ENCODE assay signal across 17 cellular contexts in the genomic region with DNA sequence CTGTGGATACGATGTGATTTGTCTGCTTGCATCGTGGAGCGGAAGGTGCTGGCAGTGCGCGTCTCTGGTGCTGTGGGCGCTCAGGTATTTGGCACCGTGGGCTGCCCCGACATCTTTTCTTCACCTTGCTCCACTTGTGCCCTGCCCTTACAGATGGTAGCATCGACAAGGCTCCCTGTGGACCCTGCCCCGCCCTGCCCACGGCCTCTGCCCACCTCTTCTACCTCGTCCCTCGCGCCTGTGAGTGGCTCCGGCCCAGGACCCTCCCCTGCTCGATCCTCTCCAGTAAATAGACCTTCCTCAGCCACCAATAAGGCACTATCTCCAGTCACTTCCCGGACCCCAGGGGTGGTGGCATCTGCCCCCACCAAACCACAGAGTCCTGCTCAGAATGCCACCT.
"Had no signal": no experiment of that assay in that cellular context is flagged by ENCODE, and none has a peak within 500 bp of the region (broad histone marks: within the 10 kb centered on the region; RNA-seq: fewer than 3 reads in every experiment).

No MANE protein-coding gene starts in this region.

- H3K27me3 ChIP-seq: foreskin keratinocyte, heart left ventricle, thyroid gland, uterus had no signal

- FAIRE-seq: colon, endothelial cell of umbilical vein, TTC549 had no signal

- H3K27ac ChIP-seq: foreskin keratinocyte, thyroid gland, uterus had no signal

- H3K4me3 ChIP-seq: thyroid gland, uterus had no signal

- H3K36me3 ChIP-seq: uterus had no signal

- H3K4me3 Mint-ChIP-seq: activated T-cell treated with anti-CD3 and anti-CD28 coated beads, Interleukin-2, amount 50 U/mL, for 72 hours; natural killer cell had no signal

- H3K9me3 ChIP-seq: heart left ventricle, thyroid gland, uterus had no signal

- H3K27ac Mint-ChIP-seq: activated T-cell treated with anti-CD3 and anti-CD28 coated beads, Interleukin-2, amount 50 U/mL, for 72 hours; natural killer cell had no signal

- DNase-seq: activated CD4-positive, CD25-positive, alpha-beta regulatory T cell; activated naive CD4-positive, alpha-beta T cell; activated T-cell treated with anti-CD3 and anti-CD28 coated beads, Interleukin-2, amount 50 U/mL, for 72 hours; foreskin keratinocyte; heart left ventricle; islet precursor cell; mammary epithelial cell; natural killer cell; stimulated activated CD4-positive, alpha-beta T cell treated with anti-CD3 and anti-CD28 coated beads, Interleukin-15, amount 100 ng/mL, for 24 hours; stimulated activated CD4-positive, alpha-beta T cell treated with anti-CD3 and anti-CD28 coated beads, Interleukin-4, amount 100 ng/mL, for 24 hours; T-helper 2 cell; thyroid gland; uterus had no signal

- H3K4me1 ChIP-seq: foreskin keratinocyte, uterus had no signal

- ATAC-seq: activated T-cell treated with anti-CD3 and anti-CD28 coated beads, Interleukin-2, amount 50 U/mL, for 72 hours; foreskin keratinocyte; heart left ventricle; left lobe of liver; natural killer cell had no signal

- H3K9me3 Mint-ChIP-seq: activated T-cell treated with anti-CD3 and anti-CD28 coated beads, Interleukin-2, amount 50 U/mL, for 72 hours; natural killer cell had no signal
